ENCODE assay signal across 18 cellular contexts in the genomic region with DNA sequence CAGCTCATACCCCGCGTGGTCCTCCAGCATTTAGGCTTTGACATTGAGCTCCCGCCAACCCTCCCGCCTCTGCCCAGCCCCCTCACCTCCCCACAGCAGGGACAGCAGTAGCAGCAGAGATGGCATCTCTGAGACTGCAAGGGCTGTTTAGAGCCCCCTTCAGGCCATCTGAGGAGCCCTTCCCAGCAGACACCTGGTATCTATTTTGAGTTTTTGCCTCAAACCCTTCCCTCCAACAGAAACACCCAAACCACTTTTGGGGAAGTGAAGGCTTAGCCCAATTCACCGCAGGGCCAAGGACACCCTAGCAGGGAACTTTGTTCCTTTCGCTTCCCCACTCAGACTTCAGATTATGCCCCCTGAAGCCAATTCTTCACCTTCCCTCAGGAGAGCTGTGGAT. TPM values are rescaled to one million over a fixed set of nuclear protein-coding genes. Genes with fewer than 3 reads are reported as not detected.
A peak's percentile ranks its signal among the peaks of the same experiment; 100 is the strongest.
DNase-seq lines count a peak whose midpoint lies in the region; ATAC-seq and TF ChIP-seq lines count a peak whose summit lies in the region.
"Had no signal": no experiment of that assay in that cellular context is flagged by ENCODE, and none has a peak within 500 bp of the region (broad histone marks: within the 10 kb centered on the region; RNA-seq: fewer than 3 reads in every experiment).

No MANE protein-coding gene starts in this region.

- H3K4me3 ChIP-seq in OCI-LY1 (ENCODE audit: low read depth, low read length, poor library complexity, severe bottlenecking) (no peak overlapping the region), lower leg skin (ENCODE audit: low read depth, poor library complexity, severe bottlenecking) (no peak overlapping the region)
- H3K4me3 ChIP-seq: hepatocyte, left ventricle myocardium inferior, right lobe of liver, uterus had no signal

- H3K4me1 ChIP-seq in OCI-LY1 (ENCODE audit: insufficient read depth, low read length, severe bottlenecking) = no peaks in the 10 kb centered on the region
- H3K4me1 ChIP-seq: left ventricle myocardium inferior, right lobe of liver, uterus had no signal

- H3K9ac ChIP-seq in OCI-LY1 (ENCODE audit: low read length) = no peak overlapping the region

- peak; percentile 45; the same call in 1 of the 2 replicates for TF ChIP-seq CTCF in OCI-LY1 (IDR thresholded peaks at IDR 0.05; ENCODE audit: low read length)
- TF ChIP-seq CTCF in lower leg skin (IDR thresholded peaks at IDR 0.05) = no peak

- DNase-seq in ELF-1 (ENCODE audit: low read depth, low spot score) (peak; percentile 11), iPS-NIHi11 (ENCODE audit: low spot score) (peak; percentile 53), lower leg skin (ENCODE audit: low spot score in 2 of 2) (no peak), NCI-H1048 (lab: John Stamatoyannopoulos, UW) (no peak), COLO829 (ENCODE audit: low spot score) (no peak)
- DNase-seq: activated CD4-positive, alpha-beta T cell treated with anti-CD3 and anti-CD28 coated beads, Interleukin-2, amount 10 ng/mL, durations not matched to agents 24 days and 14 days; DMS79 treated with DMSO at 0.1 percent for 48 hours; IMR-90; left ventricle myocardium inferior; NK-92 treated with Interleukin-12 subunit alpha and Interleukin-12 subunit beta, amount 100 ng/mL, for 24 hours; right lobe of liver; stimulated activated CD4-positive, alpha-beta T cell treated with anti-CD3 and anti-CD28 coated beads, Interleukin-4, amount 100 ng/mL, for 4 hours; stimulated activated naive CD4-positive, alpha-beta T cell; uterus had no signal

- no peaks in the 10 kb centered on the region for H3K79me2 ChIP-seq in OCI-LY1 (ENCODE audit: insufficient read depth, low read length)
- H3K79me2 ChIP-seq: hepatocyte had no signal

- H3K36me3 ChIP-seq in OCI-LY1 (ENCODE audit: insufficient read depth, low read length) = no peaks in the 10 kb centered on the region
- H3K36me3 ChIP-seq: left ventricle myocardium inferior, right lobe of liver, uterus had no signal

- 42 to 44% methylated on average over 6 of the region's 6 CpGs for WGBS in lower leg skin, 2 donors

- H3K27me3 ChIP-seq in OCI-LY1 (ENCODE audit: insufficient read depth, low read length) = no peaks in the 10 kb centered on the region
- H3K27me3 ChIP-seq: hepatocyte, right lobe of liver, uterus had no signal

- no peak overlapping the region for H3K4me2 ChIP-seq in OCI-LY1 (ENCODE audit: low read length)
- H3K4me2 ChIP-seq: hepatocyte had no signal

- no peak overlapping the region for H3K27ac ChIP-seq in OCI-LY1 (ENCODE audit: low read depth, low read length, poor library complexity, severe bottlenecking)
- H3K27ac ChIP-seq: hepatocyte, left ventricle myocardium inferior, right lobe of liver, uterus had no signal

- H2AFZ ChIP-seq in OCI-LY1 (ENCODE audit: low read length) = no peak overlapping the region
- H2AFZ ChIP-seq: hepatocyte had no signal

- peak; percentile 48 for ATAC-seq in HG02610 (IDR thresholded peaks at IDR 0.05; ENCODE audit: unreplicated experiment)
- no peak for ATAC-seq in HG03571 (IDR thresholded peaks at IDR 0.05; ENCODE audit: unreplicated experiment)
- ATAC-seq: right lobe of liver had no signal

- intact Hi-C loops in lower leg skin (cut with DNase I; ENCODE audit: low total_unique reads) = no loop called here

- no peaks in the 10 kb centered on the region for H3F3A ChIP-seq in OCI-LY1 (ENCODE audit: insufficient read depth, low read length)

- no peaks in the 10 kb centered on the region for H3K9me2 ChIP-seq in OCI-LY1 (ENCODE audit: low read depth, low read length)

- no peaks in the 10 kb centered on the region for H4K20me1 ChIP-seq in OCI-LY1 (ENCODE audit: insufficient read depth, low read length)

- no peak for TF ChIP-seq POLR2A in lower leg skin (IDR thresholded peaks at IDR 0.05)

- H3K9me3 ChIP-seq in OCI-LY1 (ENCODE audit: low read length) = no peaks in the 10 kb centered on the region
- H3K9me3 ChIP-seq: left ventricle myocardium inferior, right lobe of liver, uterus had no signal

RNA-seq across cellular contexts. Expression of a gene that starts 6.3 kb away (rescaled TPM):
- total RNA-seq in lower leg skin = 1 to 10 TPM; 2.0 to 5.3 (median 2.5) TPM

RNA-seq across cellular contexts. Expression of a gene that starts 33.3 kb away (rescaled TPM):
- 1 to 10 TPM in 1 of 4 donors, under 1 TPM in 1, not detected in 2; 0.47 to 3.4 TPM for total RNA-seq in lower leg skin
- total RNA-seq: hepatocyte, IMR-90, right lobe of liver had no signal

Comparison
In these comparisons a context has a peak if more than half of its experiments do, and no peak if none do; other contexts are left out.
1. DNase-seq: peak in ELF-1 (single experiment) and iPS-NIHi11 (single experiment); none in lower leg skin (0 of 2), NCI-H1048 (single experiment) and COLO829 (single experiment).